Comparison of ENCODE assay signal across 13 cellular contexts in genomic region chr16:81640681-81641070, GRCh38.
DNase-seq lines count a peak whose midpoint lies in the region; ATAC-seq, FAIRE-seq and TF ChIP-seq lines count a peak whose summit lies in the region.
"Had no signal": no experiment of that assay in that cellular context is flagged by ENCODE, and none has a peak within 500 bp of the region (broad histone marks: within the 10 kb centered on the region; RNA-seq: fewer than 3 reads in every experiment).

No MANE protein-coding gene starts in this region.

- H3K4me1 ChIP-seq in HepG2 (ENCODE audit: insufficient read depth, low read length) (peaks cover 16% of the 10 kb centered on the region), right lobe of liver (peaks cover 0 to 20% (median 8%) of the 10 kb centered on the region in 4 donors), K562 (replicated peaks in 1 of 2; ENCODE audit: control insufficient read depth in 2 of 2, insufficient read depth in 2 of 2, low read length in 2 of 2) (peaks cover 32 to 38% of the 10 kb centered on the region in 2 experiments), mesenchymal stem cell (ENCODE audit: control insufficient read depth, insufficient read depth, low read depth, low read length) (peaks cover 12% of the 10 kb centered on the region)

- H3K4me2 ChIP-seq in HepG2 (ENCODE audit: low read depth, low read length) (no peak overlapping the region), K562 (ENCODE audit: insufficient read depth, low read length) (no peak overlapping the region), mesenchymal stem cell (ENCODE audit: low read length, poor library complexity, severe bottlenecking) (no peak overlapping the region)
- H3K4me2 ChIP-seq: PC-9, SK-N-SH had no signal

- no peak overlapping the region for H3K27ac ChIP-seq in HepG2 (ENCODE audit: extremely low read length, insufficient read depth, low read length)
- H3K27ac ChIP-seq in right lobe of liver: no peak overlapping the region
- no peak overlapping the region for H3K27ac ChIP-seq in K562 (ENCODE audit: extremely low read depth, low read depth, low read length)
- H3K27ac ChIP-seq in mesenchymal stem cell (ENCODE audit: low read length, poor library complexity, severe bottlenecking): no peak overlapping the region
- H3K27ac ChIP-seq: PC-9 had no signal

- no peak for TF ChIP-seq CTCF in HepG2 (CRISPR knock-in tag; IDR thresholded peaks at IDR 0.05)
- no peak for TF ChIP-seq CTCF in right lobe of liver (IDR thresholded peaks at IDR 0.05)
- no peak for TF ChIP-seq CTCF in K562 (IDR thresholded peaks at IDR 0.05 in 2 of 3, conservative IDR thresholded peaks at IDR 0.05 in 1 of 3; ENCODE audit: insufficient read depth in 2 of 3, low read depth in 1 of 3, low read length in 3 of 3)

- TF ChIP-seq RAD21 in HepG2 (CRISPR knock-in tag; IDR thresholded peaks at IDR 0.05): no peak
- no peak for TF ChIP-seq RAD21 in K562 (CRISPR knock-in tag; conservative IDR thresholded peaks at IDR 0.05 in 1 of 2, IDR thresholded peaks at IDR 0.05 in 1 of 2)

- no peak overlapping the region for H2BK5ac ChIP-seq in mesenchymal stem cell (ENCODE audit: low read depth, low read length, poor library complexity, severe bottlenecking)

- H2BK12ac ChIP-seq in mesenchymal stem cell (ENCODE audit: low read length in 2 of 2): no peak overlapping the region

- DNase-seq in HepG2 (ENCODE audit: low spot score) (no peak), right lobe of liver (no peak), K562 (ENCODE audit: extremely low read depth in 1 of 4, low spot score in 3 of 4) (no peak), mesenchymal stem cell (no peak), NCI-H1092 treated with DMSO at 0.1 percent for 48 hours (lab: John Stamatoyannopoulos, UW) (no peak)
- DNase-seq: NCI-H1694 treated with DMSO at 0.1 percent for 48 hours, PC-9 had no signal

- CTCF ChIA-PET in HepG2 (lab: Yijun Ruan, JAX; ENCODE audit: low intra/inter-chr PET ratio, low total read pairs) (no interaction called here), K562 (lab: Yijun Ruan, JAX; ENCODE audit: low intra/inter-chr PET ratio) (no interaction called here)

- H3K79me2 ChIP-seq in HepG2 (ENCODE audit: insufficient read depth, low read length) (peaks cover 47% of the 10 kb centered on the region), K562 (ENCODE audit: control insufficient read depth, insufficient read depth, low read length) (peaks cover 69% of the 10 kb centered on the region)

- no peak overlapping the region for H2BK15ac ChIP-seq in mesenchymal stem cell (ENCODE audit: low read depth, poor library complexity, severe bottlenecking)

- no peak overlapping the region for H3K4ac ChIP-seq in mesenchymal stem cell (ENCODE audit: low read depth in 1 of 2, low read length in 2 of 2)

- H3K36me3 ChIP-seq in HepG2 (replicated peaks in 1 of 2; ENCODE audit: control insufficient read depth in 1 of 2, insufficient read depth in 2 of 2, low read length in 2 of 2) (peaks cover 10 to 47% of the 10 kb centered on the region in 2 experiments), right lobe of liver (no peaks in the 10 kb centered on the region), K562 (ENCODE audit: control insufficient read depth, insufficient read depth, low read length) (peaks cover 21% of the 10 kb centered on the region; the same call in 2 of the 3 replicates), mesenchymal stem cell (ENCODE audit: control insufficient read depth in 1 of 2, insufficient read depth in 2 of 2, low read depth in 1 of 2, low read length in 2 of 2) (peaks cover 0 to 15% of the 10 kb centered on the region in 2 experiments)

- peaks cover 40% of the 10 kb centered on the region for H3K79me1 ChIP-seq in mesenchymal stem cell (replicated peaks; ENCODE audit: low read length, poor library complexity, severe bottlenecking)

- POLR2A ChIA-PET in HepG2 (lab: Yijun Ruan, JAX): no interaction called here
- POLR2A ChIA-PET in K562 (lab: Yijun Ruan, JAX): interaction anchor here (1.6 kb wide), 1 partner anchor 8 kb away, joined by 4 read pairs; no protein-coding TSS in a partner anchor

- no peak overlapping the region for H3K9ac ChIP-seq in HepG2 (ENCODE audit: insufficient read depth, low read depth, low read length)
- H3K9ac ChIP-seq in K562 (ENCODE audit: insufficient read depth in 1 of 2, low read depth in 2 of 2, low read length in 2 of 2): no peak overlapping the region
- no peak overlapping the region for H3K9ac ChIP-seq in mesenchymal stem cell (ENCODE audit: low read length)
- H3K9ac ChIP-seq: SK-N-SH had no signal

- no peak overlapping the region for H3K23ac ChIP-seq in mesenchymal stem cell (ENCODE audit: low read length in 2 of 2)

- H3K14ac ChIP-seq in mesenchymal stem cell (ENCODE audit: low read length in 2 of 2): no peak overlapping the region

- in situ Hi-C loops in HepG2 (cut with HindIII; ENCODE audit: extremely low pct_ligation_motif_present, low pct_unique_long_range_greater_than_20kb) (no loop called here), K562 (cut with MboI) (no loop called here)

- no peaks in the 10 kb centered on the region for H3K27me3 ChIP-seq in HepG2 (ENCODE audit: control insufficient read depth in 1 of 2, insufficient read depth in 2 of 2, low read length in 2 of 2)
- no peaks in the 10 kb centered on the region for H3K27me3 ChIP-seq in right lobe of liver
- H3K27me3 ChIP-seq in K562 (ENCODE audit: control insufficient read depth in 2 of 2, insufficient read depth in 2 of 2, low read length in 2 of 2): no peaks in the 10 kb centered on the region
- no peaks in the 10 kb centered on the region for H3K27me3 ChIP-seq in mesenchymal stem cell (ENCODE audit: control insufficient read depth in 1 of 2, insufficient read depth in 1 of 2, low read length in 2 of 2)

- intact Hi-C loops in HepG2 (cut with micrococcal nuclease; ENCODE audit: unreplicated experiment) (no loop called here), right lobe of liver (cut with DNase I) (no loop called here), K562 (cut with micrococcal nuclease) (no loop called here)

- no peak overlapping the region for H2BK120ac ChIP-seq in mesenchymal stem cell (ENCODE audit: low read depth, low read length)

- H4K20me1 ChIP-seq in HepG2 (ENCODE audit: insufficient read depth, low read length) (peaks cover 86% of the 10 kb centered on the region), K562 (replicated peaks; ENCODE audit: control insufficient read depth, insufficient read depth, low read length) (peaks cover 2% of the 10 kb centered on the region; the same call in 1 of the 2 replicates)

- H3K4me3 ChIP-seq in HepG2 (replicated peaks in 1 of 3; ENCODE audit: insufficient read depth in 1 of 3, low read depth in 2 of 3, low read length in 3 of 3): no peak overlapping the region
- no peak overlapping the region for H3K4me3 ChIP-seq in right lobe of liver
- no peak overlapping the region for H3K4me3 ChIP-seq in K562
- H3K4me3 ChIP-seq in mesenchymal stem cell (ENCODE audit: insufficient read depth in 1 of 2, low read depth in 1 of 2, low read length in 2 of 2): no peak overlapping the region
- H3K4me3 ChIP-seq: PC-9 had no signal

- TF ChIP-seq POLR2A in HepG2 (IDR thresholded peaks at IDR 0.05; ENCODE audit: insufficient read depth in 1 of 2, low read depth in 2 of 2, low read length in 2 of 2): no peak
- no peak for TF ChIP-seq POLR2A in right lobe of liver (IDR thresholded peaks at IDR 0.05)
- no peak for TF ChIP-seq POLR2A in K562 (conservative IDR thresholded peaks at IDR 0.05)

- H3K18ac ChIP-seq in mesenchymal stem cell (ENCODE audit: low read depth in 1 of 2, low read length in 2 of 2): no peak overlapping the region

- H2AFZ ChIP-seq in HepG2 (ENCODE audit: low read length) (no peak overlapping the region), K562 (ENCODE audit: low read depth, low read length) (no peak overlapping the region), mesenchymal stem cell (ENCODE audit: low read depth, low read length) (no peak overlapping the region)
- H2AFZ ChIP-seq: PC-9 had no signal

- WGBS in HepG2 (ENCODE audit: low lambda C conversion rate): 94% methylated on average over 7 of the region's 7 CpGs
- no CpG with 5 or more reads among the region's 7 CpGs for WGBS in right lobe of liver (ENCODE audit: insufficient coverage, low coverage, low lambda C conversion rate, missing lambda C conversion rate)
- WGBS in K562 (ENCODE audit: insufficient coverage, low coverage, missing lambda C conversion rate): 80% methylated on average over 6 of the region's 7 CpGs
- WGBS in mesenchymal stem cell: 98% methylated on average over 6 of the region's 7 CpGs

- ATAC-seq in HepG2 (no peak), right lobe of liver (no peak), K562 (no peak), GM18858 (IDR thresholded peaks at IDR 0.05; ENCODE audit: unreplicated experiment) (no peak), GM18498 (IDR thresholded peaks at IDR 0.05; ENCODE audit: unreplicated experiment) (no peak)

- H3K9me3 ChIP-seq in HepG2 (ENCODE audit: low read length) (no peaks in the 10 kb centered on the region), right lobe of liver (no peaks in the 10 kb centered on the region), K562 (replicated peaks; ENCODE audit: control insufficient read depth, insufficient read depth, low read depth, low read length) (no peaks in the 10 kb centered on the region), mesenchymal stem cell (ENCODE audit: control insufficient read depth, low read length) (no peaks in the 10 kb centered on the region)
- H3K9me3 ChIP-seq: SK-N-SH had no signal

- peaks cover 6% of the 10 kb centered on the region for H3K9me1 ChIP-seq in K562 (ENCODE audit: control insufficient read depth, insufficient read depth, low read length)

- peak overlapping the region; percentile 25 for H4K91ac ChIP-seq in mesenchymal stem cell (ENCODE audit: low read length)

- H4K8ac ChIP-seq in mesenchymal stem cell (ENCODE audit: low read length): no peak overlapping the region

- H2AK5ac ChIP-seq in mesenchymal stem cell (ENCODE audit: low read length, severe bottlenecking): no peak overlapping the region

- TF ChIP-seq EP300 in HepG2 (IDR thresholded peaks at IDR 0.05; ENCODE audit: low read depth in 2 of 2, low read length in 2 of 2) (no peak), HepG2 (CRISPR knock-in tag; IDR thresholded peaks at IDR 0.05; ENCODE audit: borderline replicate concordance) (no peak), K562 (IDR thresholded peaks at IDR 0.05; ENCODE audit: low read length) (no peak)

- FAIRE-seq in HepG2 (lab: Jason Lieb, UNC) (no peak), K562 (lab: Jason Lieb, UNC) (no peak)
- FAIRE-seq: GM12892, GM19239, H54 had no signal

- BruUV-seq in HepG2 (replicated peaks; lab: Mats Ljungman, UMichigan) (no TSS peak), K562 (replicated peaks; lab: Mats Ljungman, UMichigan) (no TSS peak)

TF ChIP-seq in HepG2, 621 proteins besides CTCF, POLR2A, EP300 and RAD21:
- no peak for TF ChIP-seq ZNF136 (CRISPR knock-in tag; IDR thresholded peaks at IDR 0.05; ENCODE audit: low read depth)
- peak; percentile 68 for TF ChIP-seq ATF7 (IDR thresholded peaks at IDR 0.05)
- TF ChIP-seq ATF7 (CRISPR knock-in tag; IDR thresholded peaks at IDR 0.05): no peak
TF ChIP-seq in HepG2: peak in this region for 1.

TF ChIP-seq in K562, 482 proteins besides CTCF, POLR2A, EP300 and RAD21 (continues in another document):
- TF ChIP-seq SRF (CRISPR knock-in tag; IDR thresholded peaks at IDR 0.05) (peak in 1 of 2 experiments; percentile 76; a peak in 2 of 4 replicates), HNRNPUL1 (IDR thresholded peaks at IDR 0.05; ENCODE audit: low read length) (no peak)

Comparison
In these comparisons a context has a peak if more than half of its experiments do, and no peak if none do; other contexts are left out.
1. Of the 241 proteins assayed by ChIP-seq in both HepG2 and K562: peak only in HepG2: none; only in K562: TFAP4; in both: none; in neither: 238; mixed calls (peak in some experiments, not most) for 2.